ENCODE assay signal across 35 cellular contexts in genomic region chr9:85984457-85984856, GRCh38. TPM values are rescaled to one million over a fixed set of nuclear protein-coding genes. Genes with fewer than 3 reads are reported as not detected.
DNase-seq lines count a peak whose midpoint lies in the region; ATAC-seq, FAIRE-seq and TF ChIP-seq lines count a peak whose summit lies in the region.
"Had no signal": no experiment of that assay in that cellular context is flagged by ENCODE, and none has a peak within 500 bp of the region (broad histone marks: within the 10 kb centered on the region; RNA-seq: fewer than 3 reads in every experiment).

No MANE protein-coding gene starts in this region.

- H3K27me3 Mint-ChIP-seq in activated CD4-positive, alpha-beta T cell treated with anti-CD3 and anti-CD28 coated beads for 36 hours = no peaks in the 10 kb centered on the region
- H3K27me3 Mint-ChIP-seq in activated T-cell treated with anti-CD3 and anti-CD28 coated beads, Interleukin-2, amount 50 U/mL, for 72 hours (ENCODE audit: low read depth) = no peaks in the 10 kb centered on the region
- no peaks in the 10 kb centered on the region for H3K27me3 Mint-ChIP-seq in central memory CD8-positive, alpha-beta T cell
- H3K27me3 Mint-ChIP-seq: B cell; CD4-positive, alpha-beta memory T cell; CD4-positive, alpha-beta T cell; CD4-positive, CD25-positive, alpha-beta regulatory T cell; CD8-positive, alpha-beta memory T cell had no signal

- intact Hi-C loops in activated CD4-positive, alpha-beta T cell treated with anti-CD3 and anti-CD28 coated beads for 36 hours (cut with DNase I, micrococcal nuclease) = no loop called here
- intact Hi-C loops in colonic mucosa (cut with DNase I) = no loop called here

- DNase-seq in activated CD4-positive, alpha-beta T cell treated with anti-CD3 and anti-CD28 coated beads for 36 hours = no peak
- no peak for DNase-seq in activated CD4-positive, alpha-beta T cell treated with anti-CD3 and anti-CD28 coated beads for 1 hour
- DNase-seq in activated T-cell treated with anti-CD3 and anti-CD28 coated beads, Interleukin-2, amount 50 U/mL, for 72 hours = no peak
- no peak for DNase-seq in activated T-cell treated with anti-CD3 and anti-CD28 coated beads, Interleukin-2, amount 50 U/mL, for 48 hours
- DNase-seq in D721Med (ENCODE audit: insufficient read length, low spot score) = no peak
- no peak for DNase-seq in central memory CD8-positive, alpha-beta T cell (ENCODE audit: low spot score in 2 of 2)
- no peak for DNase-seq in colonic mucosa
- DNase-seq in DMS153 (lab: John Stamatoyannopoulos, UW) = no peak
- DNase-seq: 8988T; ACHN; AML-193; BE2C; C1 segment of cervical spinal cord; Caco-2; Calu3; CD4-positive, alpha-beta memory T cell; CD4-positive, alpha-beta T cell; CD4-positive, CD25-positive, alpha-beta regulatory T cell; CD8-positive, alpha-beta memory T cell; CD8-positive, alpha-beta T cell; COR-L47; DMS 273 treated with DMSO at 0.1 percent for 48 hours; DMS53; DMS79; DMS79 treated with DMSO at 0.1 percent for 48 hours; DND-41; EL had no signal

- POLR2A ChIA-PET in activated CD4-positive, alpha-beta T cell treated with anti-CD3 and anti-CD28 coated beads for 36 hours (lab: Charles Lee) = interaction anchor here (0.6 kb wide), 1 partner anchor 215 kb away, joined by 9 read pairs; no protein-coding TSS in a partner anchor

- H3K4me1 Mint-ChIP-seq in activated CD4-positive, alpha-beta T cell treated with anti-CD3 and anti-CD28 coated beads for 36 hours = peaks cover 8% of the 10 kb centered on the region
- peaks cover 16% of the 10 kb centered on the region for H3K4me1 Mint-ChIP-seq in activated T-cell treated with anti-CD3 and anti-CD28 coated beads, Interleukin-2, amount 50 U/mL, for 72 hours (ENCODE audit: low read depth)
- H3K4me1 Mint-ChIP-seq in central memory CD8-positive, alpha-beta T cell = peaks cover 8% of the 10 kb centered on the region
- H3K4me1 Mint-ChIP-seq: B cell, CD14-positive monocyte had no signal

- ATAC-seq in activated CD4-positive, alpha-beta T cell treated with anti-CD3 and anti-CD28 coated beads for 36 hours = peak; percentile 66
- ATAC-seq in activated T-cell treated with anti-CD3 and anti-CD28 coated beads, Interleukin-2, amount 50 U/mL, for 72 hours (replicated peaks in 1 of 2) = peak; percentile 39 to 60
- no peak for ATAC-seq in central memory CD8-positive, alpha-beta T cell (replicated peaks; ENCODE audit: extremely low read depth, poor library complexity, severe bottlenecking)
- ATAC-seq: A549; CD8-positive, alpha-beta T cell had no signal

- H3K9me3 Mint-ChIP-seq in activated CD4-positive, alpha-beta T cell treated with anti-CD3 and anti-CD28 coated beads for 36 hours (ENCODE audit: low read depth) = no peaks in the 10 kb centered on the region
- H3K9me3 Mint-ChIP-seq in activated T-cell treated with anti-CD3 and anti-CD28 coated beads, Interleukin-2, amount 50 U/mL, for 72 hours = peaks cover 0 to 2% of the 10 kb centered on the region in 2 donors
- H3K9me3 Mint-ChIP-seq in central memory CD8-positive, alpha-beta T cell = no peaks in the 10 kb centered on the region
- H3K9me3 Mint-ChIP-seq: CD4-positive, alpha-beta T cell; CD8-positive, alpha-beta memory T cell; CD8-positive, alpha-beta T cell had no signal

- H3K9me3 ChIP-seq in colonic mucosa = no peaks in the 10 kb centered on the region
- H3K9me3 ChIP-seq: A549, BE2C, Caco-2 had no signal

- no peak overlapping the region for H3K4me3 ChIP-seq in colonic mucosa
- H3K4me3 ChIP-seq: A549; BLaER1; BLaER1 treated with 17β-estradiol and CSF1 and Interleukin-3, amounts not matched to agents 10 nM and 100 nM had no signal

- peak; percentile 55 for FAIRE-seq in D721Med (lab: Jason Lieb, UNC)
- FAIRE-seq: A204.1 had no signal

- no peaks in the 10 kb centered on the region for H3K4me1 ChIP-seq in colonic mucosa
- H3K4me1 ChIP-seq: A549, BE2C, BLaER1, Caco-2 had no signal

- peaks cover 14% of the 10 kb centered on the region for H3K36me3 ChIP-seq in colonic mucosa

- no peak overlapping the region for H3K4me3 Mint-ChIP-seq in activated CD4-positive, alpha-beta T cell treated with anti-CD3 and anti-CD28 coated beads for 36 hours
- H3K4me3 Mint-ChIP-seq in activated T-cell treated with anti-CD3 and anti-CD28 coated beads, Interleukin-2, amount 50 U/mL, for 72 hours = no peak overlapping the region
- H3K4me3 Mint-ChIP-seq in central memory CD8-positive, alpha-beta T cell = no peak overlapping the region
- H3K4me3 Mint-ChIP-seq: B cell; CD14-positive monocyte; CD4-positive, alpha-beta memory T cell; CD4-positive, alpha-beta T cell; CD4-positive, CD25-positive, alpha-beta regulatory T cell; CD8-positive, alpha-beta memory T cell; CD8-positive, alpha-beta T cell had no signal

- no peak overlapping the region for H3K27ac ChIP-seq in colonic mucosa
- H3K27ac ChIP-seq: 22Rv1; A549; BLaER1; BLaER1 treated with 17β-estradiol and CSF1 and Interleukin-3, amounts not matched to agents 10 nM and 100 nM; C4-2B had no signal

- H3K27ac Mint-ChIP-seq in activated CD4-positive, alpha-beta T cell treated with anti-CD3 and anti-CD28 coated beads for 36 hours = no peak overlapping the region
- no peak overlapping the region for H3K27ac Mint-ChIP-seq in activated T-cell treated with anti-CD3 and anti-CD28 coated beads, Interleukin-2, amount 50 U/mL, for 72 hours
- H3K27ac Mint-ChIP-seq in central memory CD8-positive, alpha-beta T cell (ENCODE audit: low read depth) = peak overlapping the region; percentile 38
- H3K27ac Mint-ChIP-seq: B cell; CD14-positive monocyte; CD4-positive, alpha-beta memory T cell; CD4-positive, alpha-beta T cell; CD4-positive, CD25-positive, alpha-beta regulatory T cell; CD8-positive, alpha-beta T cell had no signal

- H3K36me3 Mint-ChIP-seq in activated CD4-positive, alpha-beta T cell treated with anti-CD3 and anti-CD28 coated beads for 36 hours (ENCODE audit: low read depth) = peaks cover 56% of the 10 kb centered on the region
- H3K36me3 Mint-ChIP-seq in activated T-cell treated with anti-CD3 and anti-CD28 coated beads, Interleukin-2, amount 50 U/mL, for 72 hours (ENCODE audit: insufficient read depth in 2 of 2) = peaks cover 16 to 43% of the 10 kb centered on the region in 2 donors
- peaks cover 31% of the 10 kb centered on the region for H3K36me3 Mint-ChIP-seq in central memory CD8-positive, alpha-beta T cell (ENCODE audit: insufficient read depth)

- TF ChIP-seq CTCF in D721Med (IDR thresholded peaks at IDR 0.05; ENCODE audit: insufficient read depth, missing control alignments) (no peak), colonic mucosa (IDR thresholded peaks at IDR 0.05) (no peak)

- no peak overlapping the region for H3K9ac ChIP-seq in colonic mucosa (ENCODE audit: low read depth in 2 of 2, low read length in 2 of 2)
- H3K9ac ChIP-seq: BLaER1; BLaER1 treated with 17β-estradiol and CSF1 and Interleukin-3, amounts not matched to agents 10 nM and 100 nM had no signal

- H3K27me3 ChIP-seq in colonic mucosa = no peaks in the 10 kb centered on the region
- H3K27me3 ChIP-seq: BE2C; BLaER1; BLaER1 treated with 17β-estradiol and CSF1 and Interleukin-3, amounts not matched to agents 10 nM and 100 nM had no signal

- CTCF ChIA-PET in activated CD4-positive, alpha-beta T cell treated with anti-CD3 and anti-CD28 coated beads for 36 hours (lab: Charles Lee) = interaction anchor here (0.6 kb wide), 1 partner anchor 335 kb away, joined by 4 read pairs; no protein-coding TSS in a partner anchor

RNA-seq across cellular contexts. Expression of gene NAA35, which starts 43.5 kb away (rescaled TPM):
- 10 to 100 TPM; 24.9 to 25.8 TPM for total RNA-seq in activated CD4-positive, alpha-beta T cell treated with anti-CD3 and anti-CD28 coated beads for 36 hours
- 10 to 100 TPM; 25.1 to 29.0 TPM for total RNA-seq in activated T-cell treated with anti-CD3 and anti-CD28 coated beads, Interleukin-2, amount 50 U/mL, for 72 hours
- total RNA-seq in colonic mucosa = 10 to 100 TPM; 29.2 to 40.2 TPM
